14 cellular contexts compared by ENCODE assay signal in genomic region chr16:51831595-51832352, GRCh38.
"Had no signal": no experiment of that assay in that cellular context is flagged by ENCODE, and none has a peak within 500 bp of the region (broad histone marks: within the 10 kb centered on the region; RNA-seq: fewer than 3 reads in every experiment).

No MANE protein-coding gene starts in this region.

- ATAC-seq: gastroesophageal sphincter, left colon, upper lobe of right lung had no signal

- H3K36me3 Mint-ChIP-seq: activated naive CD4-positive, alpha-beta T cell treated with anti-CD3 and anti-CD28 coated beads, Interleukin-2, amount 10 ng/mL, durations not matched to agents 7 days and 5 days; naive B cell had no signal

- H3K4me1 ChIP-seq: gastroesophageal sphincter, upper lobe of right lung had no signal

- DNase-seq: activated CD4-positive, CD25-positive, alpha-beta regulatory T cell treated with anti-CD3 and anti-CD28 coated beads, Interleukin-2, amount 50 U/mL, for 72 hours; activated naive CD4-positive, alpha-beta T cell treated with anti-CD3 and anti-CD28 coated beads, Interleukin-2, amount 10 ng/mL, durations not matched to agents 7 days and 5 days; activated T-cell treated with anti-CD3 and anti-CD28 coated beads for 4 hours; erythroblast; left colon; naive B cell; retina; stimulated activated CD4-positive, alpha-beta T cell treated with anti-CD3 and anti-CD28 coated beads, Interleukin-12 subunit alpha, Interleukin-12 subunit beta, amount 100 ng/mL, for 4 hours; stimulated activated CD4-positive, alpha-beta T cell treated with anti-CD3 and anti-CD28 coated beads, Interleukin-2, amount 100 ng/mL, for 24 hours; T1000; upper lobe of right lung had no signal

- H3K9me3 ChIP-seq: thoracic aorta, upper lobe of right lung had no signal

- H3K36me3 ChIP-seq: gastroesophageal sphincter, thoracic aorta, upper lobe of right lung had no signal

- H3K27ac ChIP-seq: gastroesophageal sphincter, thoracic aorta, upper lobe of right lung had no signal

- H3K27me3 Mint-ChIP-seq: activated naive CD4-positive, alpha-beta T cell treated with anti-CD3 and anti-CD28 coated beads, Interleukin-2, amount 10 ng/mL, durations not matched to agents 7 days and 5 days; naive B cell had no signal

- H3K4me3 Mint-ChIP-seq: activated naive CD4-positive, alpha-beta T cell treated with anti-CD3 and anti-CD28 coated beads, Interleukin-2, amount 10 ng/mL, durations not matched to agents 7 days and 5 days; naive B cell had no signal

- H3K4me1 Mint-ChIP-seq: activated naive CD4-positive, alpha-beta T cell treated with anti-CD3 and anti-CD28 coated beads, Interleukin-2, amount 10 ng/mL, durations not matched to agents 7 days and 5 days; naive B cell had no signal

- H3K27me3 ChIP-seq: gastroesophageal sphincter, upper lobe of right lung had no signal

- H3K4me3 ChIP-seq: gastroesophageal sphincter, lung, thoracic aorta, upper lobe of right lung had no signal

- H3K27ac Mint-ChIP-seq: activated naive CD4-positive, alpha-beta T cell treated with anti-CD3 and anti-CD28 coated beads, Interleukin-2, amount 10 ng/mL, durations not matched to agents 7 days and 5 days; naive B cell had no signal
